In genomic region chr7:69373171-69374035, GRCh38 we compare ENCODE assay signal across 14 cellular contexts.
DNase-seq lines count a peak whose midpoint lies in the region; ATAC-seq and TF ChIP-seq lines count a peak whose summit lies in the region.
"Had no signal": no experiment of that assay in that cellular context is flagged by ENCODE, and none has a peak within 500 bp of the region (broad histone marks: within the 10 kb centered on the region; RNA-seq: fewer than 3 reads in every experiment).

No MANE protein-coding gene starts in this region.

- CTCF ChIA-PET in HEK293T (lab: Yijun Ruan, JAX): interaction anchor here (0.6 to 1.0 kb wide), 2 partner anchors 371 to 487 kb away, joined by 3 to 4 read pairs; no protein-coding TSS in a partner anchor

- no peaks in the 10 kb centered on the region for H4K20me1 ChIP-seq in BLaER1

- H3K4me1 ChIP-seq in BLaER1: peaks cover 14% of the 10 kb centered on the region; the same call in 1 of the 2 replicates
- peaks cover 5 to 10% of the 10 kb centered on the region in 2 donors for H3K4me1 ChIP-seq in muscle layer of duodenum (ENCODE audit: control insufficient read depth in 1 of 2, insufficient read depth in 2 of 2, low read length in 2 of 2)
- H3K4me1 ChIP-seq in ascending aorta: peaks cover 4 to 8% of the 10 kb centered on the region in 2 donors
- H3K4me1 ChIP-seq: Caco-2 had no signal

- no peaks in the 10 kb centered on the region for H3K27me3 ChIP-seq in BLaER1
- H3K27me3 ChIP-seq in muscle layer of duodenum (ENCODE audit: low read depth, low read length): no peaks in the 10 kb centered on the region
- H3K27me3 ChIP-seq in ascending aorta: no peaks in the 10 kb centered on the region
- H3K27me3 ChIP-seq: adrenal gland had no signal

- no peak for TF ChIP-seq CTCF in ascending aorta (IDR thresholded peaks at IDR 0.05)

- H3K4me3 ChIP-seq in BLaER1: no peak overlapping the region
- no peak overlapping the region for H3K4me3 ChIP-seq in muscle layer of duodenum (ENCODE audit: low read depth in 1 of 2, low read length in 2 of 2)
- peak overlapping the region in 1 of 2 donors; percentile 19 for H3K4me3 ChIP-seq in ascending aorta
- H3K4me3 ChIP-seq: adrenal gland, heart right ventricle had no signal

- ATAC-seq in GM21825 (IDR thresholded peaks at IDR 0.05; ENCODE audit: unreplicated experiment): no peak
- ATAC-seq in GM21367 (IDR thresholded peaks at IDR 0.05; ENCODE audit: unreplicated experiment): no peak
- ATAC-seq in HG03442 (IDR thresholded peaks at IDR 0.05; ENCODE audit: unreplicated experiment): no peak

- H3K9ac ChIP-seq in BLaER1: no peak overlapping the region

- no peak for DNase-seq in HEK293T (ENCODE audit: extremely low spot score)
- DNase-seq in SKM-1 treated with dmso at 0.1 percent for 144 hours (lab: John Stamatoyannopoulos, UW; ENCODE audit: unreplicated experiment): peak; percentile 71
- no peak for DNase-seq in ascending aorta (ENCODE audit: low spot score in 2 of 2)
- DNase-seq: Caco-2; effector memory CD4-positive, alpha-beta T cell; H9; heart right ventricle had no signal

- POLR2A ChIA-PET in HEK293T (lab: Yijun Ruan, JAX): no interaction called here

- H3K36me3 ChIP-seq in BLaER1 (no peaks in the 10 kb centered on the region), muscle layer of duodenum (ENCODE audit: control insufficient read depth in 1 of 2, insufficient read depth in 2 of 2, low read length in 2 of 2) (no peaks in the 10 kb centered on the region), ascending aorta (no peaks in the 10 kb centered on the region)
- H3K36me3 ChIP-seq: adrenal gland, heart right ventricle had no signal

- H3K9me3 ChIP-seq in BLaER1: no peaks in the 10 kb centered on the region; the same call in 1 of the 2 replicates
- no peaks in the 10 kb centered on the region for H3K9me3 ChIP-seq in muscle layer of duodenum (ENCODE audit: control insufficient read depth in 1 of 2, low read length in 2 of 2)
- no peaks in the 10 kb centered on the region for H3K9me3 ChIP-seq in ascending aorta
- H3K9me3 ChIP-seq: adrenal gland, Caco-2 had no signal

- no peak overlapping the region for H3K27ac ChIP-seq in BLaER1
- peak overlapping the region; percentile 43 for H3K27ac ChIP-seq in muscle layer of duodenum (ENCODE audit: low read length)
- H3K27ac ChIP-seq in ascending aorta: no peak overlapping the region
- H3K27ac ChIP-seq: adrenal gland, heart right ventricle, VCaP had no signal

- intact Hi-C loops in ascending aorta (cut with DNase I): no loop called here

- H3K4me2 ChIP-seq in BLaER1: peak overlapping the region; percentile 26; the same call in 1 of the 2 replicates

TF ChIP-seq in HEK293T, 16 proteins besides CTCF, POLR2A, EP300 and RAD21:
- 0 out of 2 replicates have a peak, but pooled peaks have one; percentile 22 for TF ChIP-seq L3MBTL2 (conservative IDR thresholded peaks at IDR 0.05)
- TF ChIP-seq PKNOX1 (IDR thresholded peaks at IDR 0.05): 0 out of 2 replicates have a peak, but pooled peaks have one; percentile 14
- no peak for TF ChIP-seq SUZ12 (IDR thresholded peaks at IDR 0.05)
